In the genomic region with DNA sequence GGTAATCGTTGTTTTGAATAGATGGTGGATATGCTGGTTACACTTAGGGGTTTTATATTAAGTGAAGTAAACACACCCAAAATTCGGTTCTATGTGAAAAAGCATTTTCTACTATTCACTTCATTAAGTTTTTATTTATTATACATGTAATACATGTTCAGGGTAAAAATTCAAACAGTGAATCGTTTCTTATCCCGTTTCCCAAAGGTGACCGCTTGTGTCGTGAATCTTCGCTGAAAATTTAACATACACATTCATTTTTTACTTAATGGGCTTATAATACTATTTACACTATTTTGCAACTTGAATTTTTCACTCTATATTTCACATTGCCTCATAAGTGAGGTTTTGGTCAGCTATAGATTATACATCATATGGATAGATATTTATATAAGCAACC, we compare ENCODE assay signal across 9 cellular contexts. TPM values are rescaled to one million over a fixed set of nuclear protein-coding genes. Genes with fewer than 3 reads are reported as not detected.
DNase-seq lines count a peak whose midpoint lies in the region; ATAC-seq and TF ChIP-seq lines count a peak whose summit lies in the region.
"Had no signal": no experiment of that assay in that cellular context is flagged by ENCODE, and none has a peak within 500 bp of the region (broad histone marks: within the 10 kb centered on the region; RNA-seq: fewer than 3 reads in every experiment).

No MANE protein-coding gene starts in this region.

- H3K4me1 ChIP-seq in RWPE2 (ENCODE audit: insufficient read depth, poor library complexity, severe bottlenecking), result peaks cover 32% of the 10 kb centered on the region

- ATAC-seq in RWPE2 (ENCODE audit: low read depth) (no peak), HG02884 (IDR thresholded peaks at IDR 0.05; ENCODE audit: unreplicated experiment) (no peak)

- peak overlapping the region; percentile 97 for H3K4me3 Mint-ChIP-seq in T-helper 2 cell treated with Interferon-gamma antibody and Interleukin-4, amounts not matched to agents 5 μg/mL and 100 μg/mL, for 36 hours
- H3K4me3 Mint-ChIP-seq in progenitor cell of endocrine pancreas (ENCODE audit: low read depth), result peak overlapping the region; percentile 90

- no peaks in the 10 kb centered on the region for H3K27me3 ChIP-seq in RWPE2 (ENCODE audit: insufficient read depth, poor library complexity, severe bottlenecking)

- TF ChIP-seq CTCF in RWPE2 (IDR thresholded peaks at IDR 0.05; ENCODE audit: poor library complexity, severe bottlenecking) (no peak), progenitor cell of endocrine pancreas (IDR thresholded peaks at IDR 0.05; ENCODE audit: unreplicated experiment) (no peak)

- DNase-seq in T-helper 2 cell treated with Interferon-gamma antibody and Interleukin-4, amounts not matched to agents 5 μg/mL and 100 μg/mL, for 36 hours (ENCODE audit: low spot score), result no peak
- DNase-seq in T-helper 2 cell, result no peak
- no peak for DNase-seq in RWPE2 (ENCODE audit: low spot score)
- DNase-seq in epithelial cell of prostate (ENCODE audit: low read depth, low spot score), result no peak
- DNase-seq in progenitor cell of endocrine pancreas (ENCODE audit: low spot score, unreplicated experiment), result no peak
- DNase-seq in NCI-H1048 (lab: John Stamatoyannopoulos, UW), result no peak
- DNase-seq in hypothalamus (lab: John Stamatoyannopoulos, UW), result no peak

- no peaks in the 10 kb centered on the region for H3K9me3 Mint-ChIP-seq in T-helper 2 cell treated with Interferon-gamma antibody and Interleukin-4, amounts not matched to agents 5 μg/mL and 100 μg/mL, for 36 hours
- H3K9me3 Mint-ChIP-seq in progenitor cell of endocrine pancreas (ENCODE audit: low read depth), result no peaks in the 10 kb centered on the region

- H3K27ac ChIP-seq in RWPE2 (ENCODE audit: poor library complexity, severe bottlenecking), result peak overlapping the region; percentile 78
- H3K27ac ChIP-seq in epithelial cell of prostate, result peak overlapping the region; percentile 80
- H3K27ac ChIP-seq: neutrophil had no signal

- H3K4me1 Mint-ChIP-seq in T-helper 2 cell treated with Interferon-gamma antibody and Interleukin-4, amounts not matched to agents 5 μg/mL and 100 μg/mL, for 36 hours (ENCODE audit: low read depth), result peaks cover 30% of the 10 kb centered on the region
- H3K4me1 Mint-ChIP-seq in progenitor cell of endocrine pancreas (ENCODE audit: low read depth), result peaks cover 31% of the 10 kb centered on the region

- H3K36me3 Mint-ChIP-seq in T-helper 2 cell treated with Interferon-gamma antibody and Interleukin-4, amounts not matched to agents 5 μg/mL and 100 μg/mL, for 36 hours (ENCODE audit: low read depth), result peaks cover 11% of the 10 kb centered on the region
- peaks cover 3% of the 10 kb centered on the region for H3K36me3 Mint-ChIP-seq in progenitor cell of endocrine pancreas (ENCODE audit: insufficient read depth)

- no peak overlapping the region for H3K27ac Mint-ChIP-seq in T-helper 2 cell treated with Interferon-gamma antibody and Interleukin-4, amounts not matched to agents 5 μg/mL and 100 μg/mL, for 36 hours
- no peak overlapping the region for H3K27ac Mint-ChIP-seq in progenitor cell of endocrine pancreas

- H3K36me3 ChIP-seq in RWPE2 (ENCODE audit: low read depth), result peaks cover 53% of the 10 kb centered on the region
- H3K36me3 ChIP-seq: neutrophil had no signal

- no peaks in the 10 kb centered on the region for H3K9me3 ChIP-seq in RWPE2 (ENCODE audit: severe bottlenecking)
- H3K9me3 ChIP-seq: neutrophil had no signal

- H3K4me3 ChIP-seq in RWPE2 (ENCODE audit: severe bottlenecking), result peak overlapping the region; percentile 70

- peaks cover 2% of the 10 kb centered on the region for H3K27me3 Mint-ChIP-seq in T-helper 2 cell treated with Interferon-gamma antibody and Interleukin-4, amounts not matched to agents 5 μg/mL and 100 μg/mL, for 36 hours (ENCODE audit: low read depth)
- no peaks in the 10 kb centered on the region for H3K27me3 Mint-ChIP-seq in progenitor cell of endocrine pancreas

RNA-seq across cellular contexts. Expression of gene IPO5, which starts 24.5 kb away (rescaled TPM):
- total RNA-seq in progenitor cell of endocrine pancreas, result 202 and 208 TPM in 2 replicates
